Comparison of ENCODE assay signal across 8 cellular contexts in the genomic region with DNA sequence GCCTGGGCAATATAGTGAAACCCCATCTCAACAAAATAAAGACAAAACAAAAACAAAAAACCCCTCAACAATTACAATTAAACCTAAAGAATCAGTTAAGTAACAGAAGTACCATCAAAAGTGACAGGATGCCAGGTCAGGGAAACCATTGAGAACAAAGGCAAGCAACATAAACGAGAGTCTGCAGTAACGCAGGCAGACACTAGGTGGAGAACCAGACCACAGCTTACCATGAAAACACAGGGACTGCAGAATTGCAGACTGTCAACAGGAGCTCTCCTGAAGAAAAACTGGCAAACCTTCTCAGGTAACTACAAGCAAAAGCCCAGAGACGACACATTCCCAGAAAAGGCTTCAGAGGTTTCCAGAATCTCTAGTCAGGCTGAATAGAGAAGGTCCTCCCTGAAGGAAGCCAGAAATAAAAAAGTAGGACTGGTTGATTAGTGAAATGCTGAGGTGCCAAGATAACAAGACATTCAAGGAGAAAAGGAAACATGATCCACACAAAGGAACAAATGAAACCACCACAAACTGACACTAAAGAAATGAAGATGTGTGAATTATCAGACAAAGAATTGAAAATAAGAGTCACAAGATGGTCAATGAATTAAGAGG. TPM values are rescaled to one million over a fixed set of nuclear protein-coding genes. Genes with fewer than 3 reads are reported as not detected.
DNase-seq lines count a peak whose midpoint lies in the region; ATAC-seq and TF ChIP-seq lines count a peak whose summit lies in the region.

No MANE protein-coding gene starts in this region.

- H3K4me1 Mint-ChIP-seq in naive thymus-derived CD4-positive, alpha-beta T cell: peaks cover 17 to 57% (median 46%) of the 10 kb centered on the region in 7 donors
- peaks cover 28 to 35% of the 10 kb centered on the region in 2 donors for H3K4me1 Mint-ChIP-seq in stimulated activated naive B cell treated with anti-CD40 and anti-IgM and Interleukin-4, amounts not matched to agents 10 μg/mL and 1 μg/mL and 100 μg/mL, for 72 hours

- peaks cover 9% of the 10 kb centered on the region in 2 donors for H3K4me1 ChIP-seq in naive thymus-derived CD4-positive, alpha-beta T cell (ENCODE audit: control insufficient read depth in 2 of 2, insufficient read depth in 2 of 2, low read length in 2 of 2)

- H3K27me3 ChIP-seq in naive thymus-derived CD4-positive, alpha-beta T cell (ENCODE audit: control insufficient read depth in 2 of 2, insufficient read depth in 2 of 2, low read length in 2 of 2): no peaks in the 10 kb centered on the region

- TF ChIP-seq CTCF in epithelial cell of proximal tubule (conservative IDR thresholded peaks at IDR 0.05; ENCODE audit: low read depth, low read length): peak; percentile 97

- peak overlapping the region; percentile 30 to 96 (median 64) for H3K27ac Mint-ChIP-seq in naive thymus-derived CD4-positive, alpha-beta T cell
- H3K27ac Mint-ChIP-seq in stimulated activated naive B cell treated with anti-CD40 and anti-IgM and Interleukin-4, amounts not matched to agents 10 μg/mL and 1 μg/mL and 100 μg/mL, for 72 hours: peak overlapping the region; percentile 6

- peaks cover 11 to 54% (median 38%) of the 10 kb centered on the region in 5 donors for H3K36me3 Mint-ChIP-seq in naive thymus-derived CD4-positive, alpha-beta T cell
- H3K36me3 Mint-ChIP-seq in stimulated activated naive B cell treated with anti-CD40 and anti-IgM and Interleukin-4, amounts not matched to agents 10 μg/mL and 1 μg/mL and 100 μg/mL, for 72 hours: peaks cover 33 to 45% of the 10 kb centered on the region in 2 donors

- H3K9me3 ChIP-seq in naive thymus-derived CD4-positive, alpha-beta T cell (ENCODE audit: control insufficient read depth in 2 of 3, low read length in 3 of 3): peaks cover 0 to 35% (median 8%) of the 10 kb centered on the region in 3 experiments

- peaks cover 0 to 35% (median 5%) of the 10 kb centered on the region in 3 experiments for H3K36me3 ChIP-seq in naive thymus-derived CD4-positive, alpha-beta T cell (ENCODE audit: control insufficient read depth in 2 of 3, insufficient read depth in 3 of 3, low read length in 3 of 3)

- CTCF ChIA-PET in naive thymus-derived CD4-positive, alpha-beta T cell (lab: Charles Lee): interaction anchor here (0.5 to 1.4 kb wide), 10 partner anchors 9 to 830 kb away, joined by 3 to 5 read pairs (median 3); no protein-coding TSS in a partner anchor

- H3K27ac ChIP-seq in naive thymus-derived CD4-positive, alpha-beta T cell (ENCODE audit: low read depth, low read length): no peak overlapping the region

- no peak overlapping the region for H3K4me3 ChIP-seq in epithelial cell of proximal tubule (ENCODE audit: low read depth, low read length)
- H3K4me3 ChIP-seq in naive thymus-derived CD4-positive, alpha-beta T cell (ENCODE audit: low read length): no peak overlapping the region

- H3K9me3 Mint-ChIP-seq in naive thymus-derived CD4-positive, alpha-beta T cell: peaks cover 0 to 85% (median 47%) of the 10 kb centered on the region in 11 donors
- peaks cover 12 to 15% of the 10 kb centered on the region in 2 donors for H3K9me3 Mint-ChIP-seq in stimulated activated naive B cell treated with anti-CD40 and anti-IgM and Interleukin-4, amounts not matched to agents 10 μg/mL and 1 μg/mL and 100 μg/mL, for 72 hours

- in situ Hi-C loops in KBM-7 (cut with MboI; ENCODE audit: low pct_unique_long_range_greater_than_20kb, low sequenced_read_pairs): no loop called here

- DNase-seq in D341Med (ENCODE audit: low spot score): peak; percentile 56
- peak; percentile 87 for DNase-seq in KBM-7
- DNase-seq in OCI-M1 (lab: John Stamatoyannopoulos, UW): peak; percentile 93
- peak; percentile 67 for DNase-seq in activated T-cell treated with anti-CD3 and anti-CD28 coated beads for 4 hours
- peak; percentile 51 for DNase-seq in epithelial cell of proximal tubule (ENCODE audit: low read depth)
- DNase-seq in naive thymus-derived CD4-positive, alpha-beta T cell: peak; percentile 39 to 86 (median 77)
- peak; percentile 73 for DNase-seq in stimulated activated naive B cell treated with anti-CD40 and anti-IgM and Interleukin-4, amounts not matched to agents 10 μg/mL and 1 μg/mL and 100 μg/mL, for 72 hours

- peak overlapping the region; percentile 4 to 93 (median 64) for H3K4me3 Mint-ChIP-seq in naive thymus-derived CD4-positive, alpha-beta T cell
- H3K4me3 Mint-ChIP-seq in stimulated activated naive B cell treated with anti-CD40 and anti-IgM and Interleukin-4, amounts not matched to agents 10 μg/mL and 1 μg/mL and 100 μg/mL, for 72 hours: no peak overlapping the region

- no peaks in the 10 kb centered on the region for H3K27me3 Mint-ChIP-seq in naive thymus-derived CD4-positive, alpha-beta T cell
- no peaks in the 10 kb centered on the region for H3K27me3 Mint-ChIP-seq in stimulated activated naive B cell treated with anti-CD40 and anti-IgM and Interleukin-4, amounts not matched to agents 10 μg/mL and 1 μg/mL and 100 μg/mL, for 72 hours

- intact Hi-C loops in naive thymus-derived CD4-positive, alpha-beta T cell (cut with micrococcal nuclease): loop anchor here (1.0 to 10.0 kb wide), 19 partner anchors 36 to 1168 kb away; a partner anchor contains a TSS

- POLR2A ChIA-PET in naive thymus-derived CD4-positive, alpha-beta T cell (lab: Charles Lee): interaction anchor here (0.6 to 1.2 kb wide), 4 partner anchors 138 to 597 kb away, joined by 3 to 4 read pairs (median 3); a partner anchor contains a TSS

- peak; percentile 53 for ATAC-seq in naive thymus-derived CD4-positive, alpha-beta T cell
- ATAC-seq in stimulated activated naive B cell treated with anti-CD40 and anti-IgM and Interleukin-4, amounts not matched to agents 10 μg/mL and 1 μg/mL and 100 μg/mL, for 72 hours (replicated peaks): peak; percentile 33 to 40
- ATAC-seq in GM19467 (IDR thresholded peaks at IDR 0.05; ENCODE audit: unreplicated experiment): no peak

RNA-seq across cellular contexts. Expression of a gene that starts 2.2 kb away (rescaled TPM):
- 2.2 and 10.8 TPM in 2 replicates for total RNA-seq in epithelial cell of proximal tubule
- total RNA-seq in naive thymus-derived CD4-positive, alpha-beta T cell: 1 to 10 TPM; 1.6 to 5.9 (median 3.3) TPM
- 10 to 100 TPM; 12.2 to 13.7 TPM for polyA plus RNA-seq in naive thymus-derived CD4-positive, alpha-beta T cell

RNA-seq across cellular contexts. Expression of a gene that starts 36.5 kb away (rescaled TPM):
- 4.3 and 8.8 TPM in 2 replicates for total RNA-seq in epithelial cell of proximal tubule
- total RNA-seq in naive thymus-derived CD4-positive, alpha-beta T cell: 10 to 100 TPM in 2 of 5 experiments, 1 to 10 TPM in 3; 3.3 to 26.9 (median 7.3) TPM
- polyA plus RNA-seq in naive thymus-derived CD4-positive, alpha-beta T cell: 1 to 10 TPM; 6.5 to 9.5 TPM

RNA-seq across cellular contexts. Expression of a gene that starts 59.3 kb away (rescaled TPM):
- 8.5 and 25.3 TPM in 2 replicates for total RNA-seq in epithelial cell of proximal tubule
- total RNA-seq in naive thymus-derived CD4-positive, alpha-beta T cell: 10 to 100 TPM in 2 of 5 experiments, 1 to 10 TPM in 3; 2.2 to 25.9 (median 7.4) TPM
- 10 to 100 TPM; 20.5 to 29.9 TPM for polyA plus RNA-seq in naive thymus-derived CD4-positive, alpha-beta T cell

Comparison
In these comparisons a context has a peak if more than half of its experiments do, and no peak if none do; other contexts are left out.
1. H3K4me3 Mint-ChIP-seq: peak in naive thymus-derived CD4-positive, alpha-beta T cell (10 of 10); none in stimulated activated naive B cell treated with anti-CD40 and anti-IgM and Interleukin-4, amounts not matched to agents 10 μg/mL and 1 μg/mL and 100 μg/mL, for 72 hours (0 of 2).
2. Peak in every context shown above with its lines, with median percentiles within 50 percentile points of each other: DNase-seq.